In the genomic region with DNA sequence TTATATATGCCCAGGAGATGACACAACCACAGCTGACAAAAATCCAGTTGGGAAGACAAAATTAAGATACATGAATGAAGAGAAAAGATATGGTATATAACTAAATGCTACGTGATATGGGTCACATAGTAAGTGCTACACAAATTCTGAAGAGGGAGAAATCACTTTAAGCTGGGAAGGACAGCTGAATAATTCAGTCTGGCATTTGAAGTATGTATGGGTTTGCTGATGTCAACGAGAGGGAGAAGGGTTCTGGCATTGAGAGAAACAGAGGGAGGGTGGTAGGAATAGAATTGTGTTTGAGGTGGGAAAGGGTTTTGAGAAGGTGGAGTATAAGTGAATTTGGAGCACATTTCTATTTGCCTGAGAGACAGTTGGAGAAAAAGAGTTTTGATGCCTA, we compare ENCODE assay signal across 22 cellular contexts. TPM values are rescaled to one million over a fixed set of nuclear protein-coding genes. Genes with fewer than 3 reads are reported as not detected.
"Had no signal": no experiment of that assay in that cellular context is flagged by ENCODE, and none has a peak within 500 bp of the region (broad histone marks: within the 10 kb centered on the region; RNA-seq: fewer than 3 reads in every experiment).

No MANE protein-coding gene starts in this region.

- H2AFZ ChIP-seq: hepatocyte had no signal

- H3K4me3 ChIP-seq: ascending aorta, cardiac muscle cell, esophagus muscularis mucosa, hepatocyte, lower lobe of right lung, ovary, spleen, thyroid gland, uterus had no signal

- H3K4me2 ChIP-seq: hepatocyte had no signal

- H3K4me1 Mint-ChIP-seq: activated naive CD4-positive, alpha-beta T cell treated with anti-CD3 and anti-CD28 coated beads, Interleukin-2, amount 10 ng/mL, durations not matched to agents 7 days and 5 days; activated naive CD8-positive, alpha-beta T cell treated with anti-CD3 and anti-CD28 coated beads, Interleukin-2, amount 50 U/mL, for 24 hours; natural killer cell; stimulated activated naive B cell treated with anti-CD40 and anti-IgM and Interleukin-4, amounts not matched to agents 10 μg/mL and 1 μg/mL and 100 μg/mL, for 72 hours had no signal

- H3K79me2 ChIP-seq: hepatocyte had no signal

- H3K4me3 Mint-ChIP-seq: activated naive CD4-positive, alpha-beta T cell treated with anti-CD3 and anti-CD28 coated beads, Interleukin-2, amount 10 ng/mL, durations not matched to agents 7 days and 5 days; activated naive CD8-positive, alpha-beta T cell treated with anti-CD3 and anti-CD28 coated beads, Interleukin-2, amount 50 U/mL, for 24 hours; dendritic cell treated with granulocyte-macrophage colony-stimulating factor and Interleukin-4, amounts not matched to agents 40 ng/mL and 50 ng/mL, for 4 days; natural killer cell; stimulated activated naive B cell treated with anti-CD40 and anti-IgM and Interleukin-4, amounts not matched to agents 10 μg/mL and 1 μg/mL and 100 μg/mL, for 72 hours had no signal

- H3K36me3 Mint-ChIP-seq: activated naive CD4-positive, alpha-beta T cell treated with anti-CD3 and anti-CD28 coated beads, Interleukin-2, amount 10 ng/mL, durations not matched to agents 7 days and 5 days; natural killer cell; stimulated activated naive B cell treated with anti-CD40 and anti-IgM and Interleukin-4, amounts not matched to agents 10 μg/mL and 1 μg/mL and 100 μg/mL, for 72 hours had no signal

- H3K4me1 ChIP-seq: ascending aorta, lower lobe of right lung, thyroid gland, uterus had no signal

- H3K27ac Mint-ChIP-seq: activated naive CD4-positive, alpha-beta T cell treated with anti-CD3 and anti-CD28 coated beads, Interleukin-2, amount 10 ng/mL, durations not matched to agents 7 days and 5 days; activated naive CD8-positive, alpha-beta T cell treated with anti-CD3 and anti-CD28 coated beads, Interleukin-2, amount 50 U/mL, for 24 hours; dendritic cell treated with granulocyte-macrophage colony-stimulating factor and Interleukin-4, amounts not matched to agents 40 ng/mL and 50 ng/mL, for 4 days; natural killer cell; stimulated activated naive B cell treated with anti-CD40 and anti-IgM and Interleukin-4, amounts not matched to agents 10 μg/mL and 1 μg/mL and 100 μg/mL, for 72 hours had no signal

- DNase-seq: activated CD8-positive, alpha-beta memory T cell treated with anti-CD3 and anti-CD28 coated beads for 24 hours; activated CD8-positive, alpha-beta memory T cell treated with anti-CD3 and anti-CD28 coated beads, Interleukin-2, amount 50 U/mL, for 48 hours; activated effector memory CD4-positive, alpha-beta T cell treated with Interleukin-2 at 50 U/mL for 16 hours; activated naive CD4-positive, alpha-beta T cell treated with anti-CD3 and anti-CD28 coated beads, Interleukin-2, amount 10 ng/mL, durations not matched to agents 7 days and 5 days; activated naive CD8-positive, alpha-beta T cell treated with anti-CD3 and anti-CD28 coated beads, Interleukin-2, amount 50 U/mL, for 24 hours; activated T-cell treated with anti-CD3 and anti-CD28 coated beads, Interleukin-2, amount 50 U/mL, for 48 hours; effector memory CD4-positive, alpha-beta T cell; left colon; lower lobe of right lung; natural killer cell; ovary; spleen; stimulated activated naive B cell treated with anti-CD40 and anti-IgM and Interleukin-4, amounts not matched to agents 10 μg/mL and 1 μg/mL and 100 μg/mL, for 72 hours; thyroid gland; uterus had no signal

- FAIRE-seq: endothelial cell of umbilical vein had no signal

- H3K27ac ChIP-seq: ascending aorta, cardiac muscle cell, esophagus muscularis mucosa, hepatocyte, lower lobe of right lung, ovary, spleen, thyroid gland, uterus had no signal

- H3K36me3 ChIP-seq: ascending aorta, cardiac muscle cell, esophagus muscularis mucosa, lower lobe of right lung, ovary, spleen, thyroid gland, uterus had no signal

- H3K9me3 Mint-ChIP-seq: activated naive CD4-positive, alpha-beta T cell treated with anti-CD3 and anti-CD28 coated beads, Interleukin-2, amount 10 ng/mL, durations not matched to agents 7 days and 5 days; dendritic cell treated with granulocyte-macrophage colony-stimulating factor and Interleukin-4, amounts not matched to agents 40 ng/mL and 50 ng/mL, for 4 days had no signal

- H3K27me3 ChIP-seq: ascending aorta, cardiac muscle cell, hepatocyte, ovary, thyroid gland, uterus had no signal

- H3K9me3 ChIP-seq: ascending aorta, esophagus muscularis mucosa, lower lobe of right lung, ovary, spleen, thyroid gland, uterus had no signal

RNA-seq across cellular contexts. Expression of a gene that starts 6.7 kb away (rescaled TPM):
- total RNA-seq: T-helper 1 cell treated with Interleukin-12 subunit alpha and Interleukin-12 subunit beta and Interleukin-4 antibody, amounts not matched to agents 30 ng/mL and 1 ng/mL, for 36 hours had no signal
